Comparison of ENCODE assay signal across 10 cellular contexts in genomic region chr19:46442808-46443450, GRCh38. TPM values are rescaled to one million over a fixed set of nuclear protein-coding genes. Genes with fewer than 3 reads are reported as not detected.
DNase-seq lines count a peak whose midpoint lies in the region.
"Had no signal": no experiment of that assay in that cellular context is flagged by ENCODE, and none has a peak within 500 bp of the region (broad histone marks: within the 10 kb centered on the region; RNA-seq: fewer than 3 reads in every experiment).

No MANE protein-coding gene starts in this region.

- DNase-seq in GM04503 (ENCODE audit: low read depth) (peak; percentile 24), RPMI7951 (ENCODE audit: low read depth) (peak; percentile 77), fibroblast of gingiva (ENCODE audit: low read depth) (peak; percentile 59), renal cortical epithelial cell (ENCODE audit: low read depth) (peak; percentile 59), UCSD-AML1 (lab: John Stamatoyannopoulos, UW; ENCODE audit: unreplicated experiment) (no peak)
- DNase-seq in activated CD4-positive, CD25-positive, alpha-beta regulatory T cell treated with anti-CD3 and anti-CD28 coated beads, Interleukin-2, amount 50 U/mL, for 72 hours: no peak
- no peak for DNase-seq in activated CD8-positive, alpha-beta memory T cell treated with anti-CD3 and anti-CD28 coated beads, Interleukin-2, amount 50 U/mL, for 4 hours
- DNase-seq in NK-92 treated with Interleukin-12 subunit alpha and Interleukin-12 subunit beta, amount 100 ng/mL, for 24 hours (lab: John Stamatoyannopoulos, UW): no peak
- DNase-seq: NCI-H524 had no signal

RNA-seq across cellular contexts. Expression of gene PNMA8C, which starts 14.2 kb away (rescaled TPM):
- total RNA-seq in RPMI7951 (2014; rRNA removed; shearing (Covaris generic)): not detected in 2 replicates
- total RNA-seq in renal cortical epithelial cell: not detected in 2 replicates
- total RNA-seq: dermis microvascular lymphatic vessel endothelial cell had no signal

RNA-seq across cellular contexts. Expression of gene PNMA8A, which starts 28.4 kb away (rescaled TPM):
- total RNA-seq in RPMI7951 (2014; rRNA removed; shearing (Covaris generic)): 0.20 TPM in 1 of 2 replicates, not detected in the other
- 1.2 and 15.4 TPM in 2 replicates for total RNA-seq in renal cortical epithelial cell

RNA-seq across cellular contexts. Expression of gene CCDC8, which starts 29.6 kb away (rescaled TPM):
- 0.48 and 0.59 TPM in 2 replicates for total RNA-seq in RPMI7951 (2014; rRNA removed; shearing (Covaris generic))
- 14.1 and 30.7 TPM in 2 replicates for total RNA-seq in renal cortical epithelial cell

RNA-seq across cellular contexts. Expression of gene PNMA8B, which starts 52.7 kb away (rescaled TPM):
- total RNA-seq in RPMI7951 (2014; rRNA removed; shearing (Covaris generic)): not detected in 2 replicates
- total RNA-seq in renal cortical epithelial cell: 0.35 and 0.85 TPM in 2 replicates

Comparison
In these comparisons a context has a peak if more than half of its experiments do, and no peak if none do; other contexts are left out.
1. DNase-seq: peak in GM04503 (single experiment), RPMI7951 (single experiment), fibroblast of gingiva (single experiment) and renal cortical epithelial cell (single experiment); none in activated CD4-positive, CD25-positive, alpha-beta regulatory T cell treated with anti-CD3 and anti-CD28 coated beads, Interleukin-2, amount 50 U/mL, for 72 hours (single experiment), UCSD-AML1 (single experiment), activated CD8-positive, alpha-beta memory T cell treated with anti-CD3 and anti-CD28 coated beads, Interleukin-2, amount 50 U/mL, for 4 hours (single experiment) and NK-92 treated with Interleukin-12 subunit alpha and Interleukin-12 subunit beta, amount 100 ng/mL, for 24 hours (single experiment).